8 cellular contexts compared by ENCODE assay signal in the genomic region with DNA sequence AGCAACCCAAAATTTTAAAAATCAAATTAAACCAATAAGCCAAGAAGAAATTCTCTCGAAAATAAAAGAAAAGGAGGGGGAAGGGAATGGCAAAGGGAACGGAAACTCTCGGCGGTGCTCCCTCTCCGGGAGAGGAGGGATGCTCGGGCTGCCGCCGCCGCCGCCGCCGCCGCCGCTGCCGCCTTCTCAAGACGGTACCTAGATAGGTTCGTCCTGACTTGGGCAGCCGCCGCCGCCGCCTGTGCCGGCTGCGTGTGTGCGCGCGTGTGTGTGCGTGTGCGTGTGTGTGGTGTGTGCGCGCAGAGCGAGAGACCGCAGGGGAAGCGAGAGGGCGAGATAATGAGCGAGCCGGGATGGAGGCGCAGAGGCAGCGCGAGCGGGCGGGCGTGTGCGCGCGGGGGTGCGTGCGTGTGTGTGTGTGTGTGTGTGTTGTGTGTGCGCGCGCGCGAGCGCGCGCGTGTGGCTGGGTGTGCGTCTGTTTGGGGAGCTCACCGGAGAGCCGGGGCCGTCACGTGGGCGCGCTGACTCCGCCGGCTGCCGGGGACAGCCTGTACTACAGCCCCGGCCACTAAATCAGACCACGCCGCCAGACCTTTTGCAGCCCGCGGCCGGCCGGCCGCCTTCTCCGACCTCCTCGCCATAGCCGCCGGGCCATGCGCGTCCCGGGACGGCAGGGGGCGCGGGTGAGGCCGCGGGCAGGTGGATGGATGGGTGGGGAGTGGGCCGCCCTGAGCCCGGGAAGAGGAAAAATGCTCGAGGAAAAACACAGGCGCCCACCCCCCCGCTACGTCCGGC.
DNase-seq lines count a peak whose midpoint lies in the region; ATAC-seq and TF ChIP-seq lines count a peak whose summit lies in the region.

No MANE protein-coding gene starts in this region.

- intact Hi-C loops in OCI-LY7 (cut with micrococcal nuclease; ENCODE audit: unreplicated experiment), result no loop called here
- intact Hi-C loops in activated T-helper 2 cell treated with anti-CD3 and anti-CD28 coated beads, Interferon-gamma antibody, Interleukin-2, Interleukin-4, amounts not matched to agents 10 μg/mL and 5 μg/mL and 100 μg/mL, durations not matched to agents 14 hours and 24 hours and 36 hours (cut with micrococcal nuclease), result loop anchor here (2.0 to 10.0 kb wide), 4 partner anchors 40 to 1138 kb away; partner anchors contain the start of genes ANAPC4 and DHX15

- H3K27ac Mint-ChIP-seq in activated T-helper 2 cell treated with anti-CD3 and anti-CD28 coated beads, Interferon-gamma antibody, Interleukin-2, Interleukin-4, amounts not matched to agents 10 μg/mL and 5 μg/mL and 100 μg/mL, durations not matched to agents 14 hours and 24 hours and 36 hours, result peak overlapping the region; percentile 57
- H3K27ac Mint-ChIP-seq in naive thymus-derived CD8-positive, alpha-beta T cell, result peak overlapping the region in 6 of 10 donors; percentile 41 to 96 (median 82)

- no peaks in the 10 kb centered on the region for H3K36me3 Mint-ChIP-seq in activated T-helper 2 cell treated with anti-CD3 and anti-CD28 coated beads, Interferon-gamma antibody, Interleukin-2, Interleukin-4, amounts not matched to agents 10 μg/mL and 5 μg/mL and 100 μg/mL, durations not matched to agents 14 hours and 24 hours and 36 hours (ENCODE audit: low read depth)
- peaks cover 0 to 5% (median 0%) of the 10 kb centered on the region in 3 donors for H3K36me3 Mint-ChIP-seq in naive thymus-derived CD8-positive, alpha-beta T cell

- peak overlapping the region; percentile 65 for H3K4me2 ChIP-seq in OCI-LY7 (ENCODE audit: low read length)

- peaks cover 31% of the 10 kb centered on the region for H3K4me1 Mint-ChIP-seq in activated T-helper 2 cell treated with anti-CD3 and anti-CD28 coated beads, Interferon-gamma antibody, Interleukin-2, Interleukin-4, amounts not matched to agents 10 μg/mL and 5 μg/mL and 100 μg/mL, durations not matched to agents 14 hours and 24 hours and 36 hours (ENCODE audit: low read depth)
- H3K4me1 Mint-ChIP-seq in naive thymus-derived CD8-positive, alpha-beta T cell, result peaks cover 20 to 54% (median 30%) of the 10 kb centered on the region in 4 donors

- no peaks in the 10 kb centered on the region for H3K9me2 ChIP-seq in OCI-LY7 (ENCODE audit: insufficient read depth, low read length)

- POLR2A ChIA-PET in OCI-LY7 (lab: Charles Lee), result interaction anchor here (0.6 kb wide), 1 partner anchor 79 kb away, joined by 3 read pairs; no protein-coding TSS in a partner anchor
- POLR2A ChIA-PET in naive thymus-derived CD8-positive, alpha-beta T cell (lab: Charles Lee), result interaction anchor here (0.7 kb wide), 1 partner anchor 1457 kb away, joined by 4 read pairs; no protein-coding TSS in a partner anchor

- H3K4me3 ChIP-seq in OCI-LY7 (ENCODE audit: low read depth, low read length, poor library complexity, severe bottlenecking) (peak overlapping the region; percentile 68), fibroblast of pulmonary artery (replicated peaks; ENCODE audit: low read depth, low read length) (peak overlapping the region; percentile 61)

- H3K36me3 ChIP-seq in OCI-LY7 (ENCODE audit: insufficient read depth, low read length), result no peaks in the 10 kb centered on the region

- H2AFZ ChIP-seq in OCI-LY7 (ENCODE audit: low read length), result peak overlapping the region; percentile 75; the same call in 1 of the 2 replicates

- peaks cover 72% of the 10 kb centered on the region for H3K27me3 Mint-ChIP-seq in activated T-helper 2 cell treated with anti-CD3 and anti-CD28 coated beads, Interferon-gamma antibody, Interleukin-2, Interleukin-4, amounts not matched to agents 10 μg/mL and 5 μg/mL and 100 μg/mL, durations not matched to agents 14 hours and 24 hours and 36 hours (ENCODE audit: low read depth)
- H3K27me3 Mint-ChIP-seq in naive thymus-derived CD8-positive, alpha-beta T cell, result peaks cover 30 to 99% (median 61%) of the 10 kb centered on the region in 5 donors

- ATAC-seq in GM21381 (IDR thresholded peaks at IDR 0.05; ENCODE audit: unreplicated experiment), result peak; percentile 68
- ATAC-seq in naive thymus-derived CD8-positive, alpha-beta T cell, result peak; percentile 66 to 73

- TF ChIP-seq CTCF in OCI-LY7 (conservative IDR thresholded peaks at IDR 0.05; ENCODE audit: low read length), result peak; percentile 78
- TF ChIP-seq CTCF in fibroblast of pulmonary artery (IDR thresholded peaks at IDR 0.05; ENCODE audit: low read length, missing control alignments), result peak; percentile 40

- peaks cover 6% of the 10 kb centered on the region for H3K4me1 ChIP-seq in OCI-LY7 (ENCODE audit: insufficient read depth, low read length, poor library complexity, severe bottlenecking)

- no peaks in the 10 kb centered on the region for H4K20me1 ChIP-seq in OCI-LY7 (ENCODE audit: insufficient read depth, low read length)

- H3K4me3 Mint-ChIP-seq in activated T-helper 2 cell treated with anti-CD3 and anti-CD28 coated beads, Interferon-gamma antibody, Interleukin-2, Interleukin-4, amounts not matched to agents 10 μg/mL and 5 μg/mL and 100 μg/mL, durations not matched to agents 14 hours and 24 hours and 36 hours (ENCODE audit: low read depth), result peak overlapping the region; percentile 96
- H3K4me3 Mint-ChIP-seq in naive thymus-derived CD8-positive, alpha-beta T cell, result peak overlapping the region; percentile 85 to 98 (median 94)

- DNase-seq in COLO668 (lab: John Stamatoyannopoulos, UW; ENCODE audit: unreplicated experiment) (peak; percentile 92), HUDEP-2 (lab: John Stamatoyannopoulos, UW; ENCODE audit: unreplicated experiment in 76 of 76) (peak in 47 of 76 experiments; percentile 0 to 55 (median 25)), OCI-LY7 (ENCODE audit: low spot score) (peak; percentile 61), fibroblast of pulmonary artery (ENCODE audit: low read depth) (peak; percentile 80), superior temporal gyrus (ENCODE audit: extremely low spot score) (peak; percentile 72)
- peak; percentile 53 for DNase-seq in activated T-helper 2 cell treated with anti-CD3 and anti-CD28 coated beads, Interferon-gamma antibody, Interleukin-2, Interleukin-4, amounts not matched to agents 10 μg/mL and 5 μg/mL and 100 μg/mL, durations not matched to agents 14 hours and 24 hours and 36 hours (ENCODE audit: low spot score)
- peak; percentile 26 to 71 (median 44) for DNase-seq in naive thymus-derived CD8-positive, alpha-beta T cell

- no peaks in the 10 kb centered on the region for H3K79me2 ChIP-seq in OCI-LY7 (ENCODE audit: insufficient read depth, low read depth, low read length)

- no peaks in the 10 kb centered on the region for H3K9me3 ChIP-seq in OCI-LY7 (ENCODE audit: low read length)

- H3K9me3 Mint-ChIP-seq in activated T-helper 2 cell treated with anti-CD3 and anti-CD28 coated beads, Interferon-gamma antibody, Interleukin-2, Interleukin-4, amounts not matched to agents 10 μg/mL and 5 μg/mL and 100 μg/mL, durations not matched to agents 14 hours and 24 hours and 36 hours, result no peaks in the 10 kb centered on the region
- no peaks in the 10 kb centered on the region for H3K9me3 Mint-ChIP-seq in naive thymus-derived CD8-positive, alpha-beta T cell

- H3K27ac ChIP-seq in OCI-LY7 (ENCODE audit: low read depth, low read length, poor library complexity, severe bottlenecking), result no peak overlapping the region

- no TSS peak for BruUV-seq in OCI-LY7 (replicated peaks; lab: Mats Ljungman, UMichigan)

- CTCF ChIA-PET in OCI-LY7 (lab: Charles Lee; ENCODE audit: unreplicated experiment), result no interaction called here

Comparison
In these comparisons a context has a peak if more than half of its experiments do, and no peak if none do; other contexts are left out.
1. DNase-seq: peak in every context shown above with its lines; median percentile 92 in COLO668; 80 in fibroblast of pulmonary artery; 72 in superior temporal gyrus; 61 in OCI-LY7; 53 in activated T-helper 2 cell treated with anti-CD3 and anti-CD28 coated beads, Interferon-gamma antibody, Interleukin-2, Interleukin-4, amounts not matched to agents 10 μg/mL and 5 μg/mL and 100 μg/mL, durations not matched to agents 14 hours and 24 hours and 36 hours; 44 in naive thymus-derived CD8-positive, alpha-beta T cell; 25 in HUDEP-2.